ENCODE assay signal across 23 cellular contexts in the genomic region with DNA sequence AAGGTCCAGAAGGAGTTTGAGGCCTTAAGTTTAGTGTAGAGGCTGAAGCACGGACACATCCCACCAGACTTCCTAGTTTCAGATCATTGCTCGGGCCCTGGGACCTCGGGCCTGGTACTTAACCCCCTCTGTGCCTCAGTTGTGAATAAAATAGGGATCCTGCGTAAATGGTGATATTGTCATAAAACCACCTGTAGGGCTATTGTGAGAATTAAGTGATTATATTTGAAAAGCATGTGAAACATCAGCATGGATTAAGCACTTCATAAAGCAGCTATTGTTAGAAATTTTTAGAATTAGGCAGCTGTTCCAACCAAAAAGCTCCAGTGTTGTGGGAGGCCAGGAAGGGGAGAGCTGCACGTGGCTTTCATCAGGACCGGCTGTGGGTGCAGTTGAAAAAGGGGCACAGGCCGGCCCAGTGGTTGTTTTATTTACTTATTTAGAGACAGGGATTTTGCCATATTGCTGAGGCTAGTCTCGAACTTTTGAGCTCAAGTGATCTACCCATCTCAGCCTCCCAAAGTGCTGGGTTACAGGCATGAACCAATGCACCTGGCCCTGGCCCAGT. TPM values are rescaled to one million over a fixed set of nuclear protein-coding genes. Genes with fewer than 3 reads are reported as not detected.
A peak's percentile ranks its signal among the peaks of the same experiment; 100 is the strongest.
DNase-seq lines count a peak whose midpoint lies in the region; ATAC-seq and TF ChIP-seq lines count a peak whose summit lies in the region.
"Had no signal": no experiment of that assay in that cellular context is flagged by ENCODE, and none has a peak within 500 bp of the region (broad histone marks: within the 10 kb centered on the region; RNA-seq: fewer than 3 reads in every experiment).

No MANE protein-coding gene starts in this region.

- intact Hi-C loops in heart left ventricle (cut with DNase I) (loop anchor here (5.0 to 10.0 kb wide), 9 partner anchors 33 to 313 kb away; a partner anchor contains a TSS), Right ventricle myocardium superior (cut with DNase I) (loop anchor here (5.0 kb wide), 1 partner anchor 313 kb away; no protein-coding TSS in a partner anchor)
- intact Hi-C loops in activated T-helper 1 cell treated with anti-CD3 and anti-CD28 coated beads, Interleukin-12 subunit alpha, Interleukin-12 subunit beta, Interleukin-2, Interleukin-4 antibody, amounts not matched to agents 30 ng/mL and 10 ng/mL and 1 ng/mL, durations not matched to agents 14 hours and 24 hours and 36 hours (cut with micrococcal nuclease), result loop anchor here (10.0 kb wide), 1 partner anchor 1624 kb away; a partner anchor contains a TSS

- no peak overlapping the region for H3K4me2 ChIP-seq in osteoblast (ENCODE audit: insufficient read depth, low read length)

- peaks cover 0 to 43% (median 33%) of the 10 kb centered on the region in 9 donors for H3K36me3 ChIP-seq in heart left ventricle
- H3K36me3 ChIP-seq in thoracic aorta, result no peaks in the 10 kb centered on the region
- peaks cover 31% of the 10 kb centered on the region for H3K36me3 ChIP-seq in osteoblast (ENCODE audit: insufficient read depth, low read length)

- H3K27ac ChIP-seq in heart left ventricle, result peak overlapping the region in 7 of 12 donors; percentile 23 to 69 (median 50)
- peak overlapping the region; percentile 84 to 87 for H3K27ac ChIP-seq in coronary artery
- H3K27ac ChIP-seq in thoracic aorta, result peak overlapping the region; percentile 67 to 76
- no peak overlapping the region for H3K27ac ChIP-seq in osteoblast (ENCODE audit: low read depth, low read length)
- H3K27ac ChIP-seq: prostate gland, testis, vagina had no signal

- ATAC-seq in heart left ventricle, result no peak
- ATAC-seq in Right ventricle myocardium superior (ENCODE audit: poor library complexity), result no peak
- ATAC-seq in thoracic aorta (ENCODE audit: insufficient number of reproducible peaks, low FRiP score, low read depth), result no peak
- ATAC-seq: activated CD4-positive, alpha-beta T cell treated with anti-CD3 and anti-CD28 coated beads for 36 hours; left lobe of liver had no signal

- no peak for DNase-seq in heart left ventricle
- no peak for DNase-seq in Right ventricle myocardium superior
- no peak for DNase-seq in coronary artery (ENCODE audit: low spot score)
- DNase-seq in nephron progenitor cell, result no peak
- no peak for DNase-seq in thoracic aorta (ENCODE audit: low spot score)
- no peak for DNase-seq in activated T-helper 1 cell treated with anti-CD3 and anti-CD28 coated beads, Interleukin-12 subunit alpha, Interleukin-12 subunit beta, Interleukin-2, Interleukin-4 antibody, amounts not matched to agents 30 ng/mL and 10 ng/mL and 1 ng/mL, durations not matched to agents 14 hours and 24 hours and 36 hours (ENCODE audit: low spot score)
- no peak for DNase-seq in osteoblast (ENCODE audit: insufficient read length, low spot score, missing footprints)
- no peak for DNase-seq in NCI-H226
- DNase-seq: activated CD4-positive, alpha-beta T cell treated with anti-CD3 and anti-CD28 coated beads for 36 hours; activated gamma-delta T cell; activated naive CD8-positive, alpha-beta T cell treated with anti-CD3 and anti-CD28 coated beads for 36 hours; GOT3; mesenchymal stem cell; NCI-H146; NCI-H345; SHP77 treated with DMSO at 0.1 percent for 48 hours; stimulated activated naive CD4-positive, alpha-beta T cell; testis had no signal

- no peaks in the 10 kb centered on the region for H4K20me1 ChIP-seq in osteoblast (ENCODE audit: insufficient read depth, low read length)

- H3K27me3 ChIP-seq in heart left ventricle (no peaks in the 10 kb centered on the region), thoracic aorta (replicated peaks; ENCODE audit: insufficient read depth) (no peaks in the 10 kb centered on the region), osteoblast (ENCODE audit: insufficient read depth, low read length) (no peaks in the 10 kb centered on the region)
- H3K27me3 ChIP-seq: testis, vagina had no signal

- peaks cover 16% of the 10 kb centered on the region for H3K4me1 Mint-ChIP-seq in nephron progenitor cell
- peaks cover 15% of the 10 kb centered on the region for H3K4me1 Mint-ChIP-seq in activated T-helper 1 cell treated with anti-CD3 and anti-CD28 coated beads, Interleukin-12 subunit alpha, Interleukin-12 subunit beta, Interleukin-2, Interleukin-4 antibody, amounts not matched to agents 30 ng/mL and 10 ng/mL and 1 ng/mL, durations not matched to agents 14 hours and 24 hours and 36 hours (ENCODE audit: low read depth)

- H2AFZ ChIP-seq in osteoblast (ENCODE audit: low read length), result no peak overlapping the region

- H3K4me3 ChIP-seq in heart left ventricle (no peak overlapping the region), coronary artery (no peak overlapping the region), thoracic aorta (no peak overlapping the region), osteoblast (ENCODE audit: insufficient read depth, low read length) (no peak overlapping the region)
- H3K4me3 ChIP-seq: prostate gland, skin epidermis, testis, vagina had no signal

- 70 to 84% (median 79%) methylated on average over 8 of the region's 8 CpGs for WGBS in heart left ventricle, 4 donors

- H3K4me1 ChIP-seq in heart left ventricle (peaks cover 0 to 54% (median 29%) of the 10 kb centered on the region in 12 donors), thoracic aorta (ENCODE audit: control insufficient read depth in 1 of 2, low read depth in 2 of 2) (peaks cover 19 to 56% of the 10 kb centered on the region in 2 donors), osteoblast (ENCODE audit: insufficient read depth, low read length) (peaks cover 27% of the 10 kb centered on the region)

- H3K27me3 Mint-ChIP-seq in nephron progenitor cell (ENCODE audit: low read depth, poor library complexity), result peaks cover 13% of the 10 kb centered on the region
- no peaks in the 10 kb centered on the region for H3K27me3 Mint-ChIP-seq in activated T-helper 1 cell treated with anti-CD3 and anti-CD28 coated beads, Interleukin-12 subunit alpha, Interleukin-12 subunit beta, Interleukin-2, Interleukin-4 antibody, amounts not matched to agents 30 ng/mL and 10 ng/mL and 1 ng/mL, durations not matched to agents 14 hours and 24 hours and 36 hours (ENCODE audit: insufficient read depth)
- H3K27me3 Mint-ChIP-seq: activated CD4-positive, alpha-beta T cell treated with anti-CD3 and anti-CD28 coated beads for 36 hours; activated naive CD8-positive, alpha-beta T cell treated with anti-CD3 and anti-CD28 coated beads for 36 hours; dendritic cell treated with granulocyte-macrophage colony-stimulating factor and Interleukin-4, amounts not matched to agents 40 ng/mL and 50 ng/mL, for 4 days had no signal

- peaks cover 27% of the 10 kb centered on the region for H3K79me2 ChIP-seq in osteoblast (ENCODE audit: insufficient read depth, low read length)

- H3K4me3 Mint-ChIP-seq in nephron progenitor cell, result no peak overlapping the region
- H3K4me3 Mint-ChIP-seq in activated T-helper 1 cell treated with anti-CD3 and anti-CD28 coated beads, Interleukin-12 subunit alpha, Interleukin-12 subunit beta, Interleukin-2, Interleukin-4 antibody, amounts not matched to agents 30 ng/mL and 10 ng/mL and 1 ng/mL, durations not matched to agents 14 hours and 24 hours and 36 hours, result no peak overlapping the region
- H3K4me3 Mint-ChIP-seq: activated CD4-positive, alpha-beta T cell treated with anti-CD3 and anti-CD28 coated beads for 36 hours; activated naive CD8-positive, alpha-beta T cell treated with anti-CD3 and anti-CD28 coated beads for 36 hours; dendritic cell treated with granulocyte-macrophage colony-stimulating factor and Interleukin-4, amounts not matched to agents 40 ng/mL and 50 ng/mL, for 4 days had no signal

- H3K27ac Mint-ChIP-seq in nephron progenitor cell, result peak overlapping the region; percentile 80
- no peak overlapping the region for H3K27ac Mint-ChIP-seq in activated T-helper 1 cell treated with anti-CD3 and anti-CD28 coated beads, Interleukin-12 subunit alpha, Interleukin-12 subunit beta, Interleukin-2, Interleukin-4 antibody, amounts not matched to agents 30 ng/mL and 10 ng/mL and 1 ng/mL, durations not matched to agents 14 hours and 24 hours and 36 hours
- H3K27ac Mint-ChIP-seq: activated CD4-positive, alpha-beta T cell treated with anti-CD3 and anti-CD28 coated beads for 36 hours; activated naive CD8-positive, alpha-beta T cell treated with anti-CD3 and anti-CD28 coated beads for 36 hours; dendritic cell treated with granulocyte-macrophage colony-stimulating factor and Interleukin-4, amounts not matched to agents 40 ng/mL and 50 ng/mL, for 4 days had no signal

- TF ChIP-seq POLR2A in heart left ventricle (IDR thresholded peaks at IDR 0.05), result no peak

- H3K9me3 ChIP-seq in heart left ventricle, result no peaks in the 10 kb centered on the region
- H3K9me3 ChIP-seq in thoracic aorta, result no peaks in the 10 kb centered on the region
- H3K9me3 ChIP-seq in osteoblast (ENCODE audit: low read depth, low read length), result no peaks in the 10 kb centered on the region
- H3K9me3 ChIP-seq: prostate gland, testis, vagina had no signal

- H3K9me3 Mint-ChIP-seq in nephron progenitor cell, result no peaks in the 10 kb centered on the region
- no peaks in the 10 kb centered on the region for H3K9me3 Mint-ChIP-seq in activated T-helper 1 cell treated with anti-CD3 and anti-CD28 coated beads, Interleukin-12 subunit alpha, Interleukin-12 subunit beta, Interleukin-2, Interleukin-4 antibody, amounts not matched to agents 30 ng/mL and 10 ng/mL and 1 ng/mL, durations not matched to agents 14 hours and 24 hours and 36 hours
- H3K9me3 Mint-ChIP-seq: activated naive CD8-positive, alpha-beta T cell treated with anti-CD3 and anti-CD28 coated beads for 36 hours; dendritic cell treated with granulocyte-macrophage colony-stimulating factor and Interleukin-4, amounts not matched to agents 40 ng/mL and 50 ng/mL, for 4 days had no signal

- peaks cover 34% of the 10 kb centered on the region for H3K36me3 Mint-ChIP-seq in nephron progenitor cell (ENCODE audit: low read depth)
- H3K36me3 Mint-ChIP-seq in activated T-helper 1 cell treated with anti-CD3 and anti-CD28 coated beads, Interleukin-12 subunit alpha, Interleukin-12 subunit beta, Interleukin-2, Interleukin-4 antibody, amounts not matched to agents 30 ng/mL and 10 ng/mL and 1 ng/mL, durations not matched to agents 14 hours and 24 hours and 36 hours (ENCODE audit: low read depth), result peaks cover 35% of the 10 kb centered on the region

- TF ChIP-seq CTCF in heart left ventricle (IDR thresholded peaks at IDR 0.05), result no peak
- no peak for TF ChIP-seq CTCF in coronary artery (IDR thresholded peaks at IDR 0.05)
- no peak for TF ChIP-seq CTCF in nephron progenitor cell (IDR thresholded peaks at IDR 0.05)
- no peak for TF ChIP-seq CTCF in thoracic aorta (IDR thresholded peaks at IDR 0.05)
- no peak for TF ChIP-seq CTCF in osteoblast (IDR thresholded peaks at IDR 0.05; ENCODE audit: extremely low read depth, low read depth, low read length)

RNA-seq across cellular contexts. Expression of a gene that starts 4.4 kb away (rescaled TPM):
- total RNA-seq in heart left ventricle (10 to 100 TPM in 1 of 9 donors, 1 to 10 TPM in 8; 5.6 to 11.1 (median 7.3) TPM), Right ventricle myocardium superior (9.3 TPM), thoracic aorta (10 to 100 TPM in 1 of 2 donors, 1 to 10 TPM in 1; 8.6 to 23.7 TPM), osteoblast (11.2 TPM in 2 replicates)
- polyA plus RNA-seq in heart left ventricle, result 1 to 10 TPM; 5.4 to 6.9 TPM
- 26.4 and 27.2 TPM in 2 replicates for total RNA-seq in activated T-helper 1 cell treated with anti-CD3 and anti-CD28 coated beads, Interleukin-12 subunit alpha, Interleukin-12 subunit beta, Interleukin-2, Interleukin-4 antibody, amounts not matched to agents 30 ng/mL and 10 ng/mL and 1 ng/mL, durations not matched to agents 14 hours and 24 hours and 36 hours

RNA-seq across cellular contexts. Expression of a gene that starts 24.0 kb away (rescaled TPM):
- total RNA-seq in heart left ventricle (10 to 100 TPM; 12.0 to 34.0 (median 21.9) TPM), Right ventricle myocardium superior (26.5 TPM), thoracic aorta (10 to 100 TPM; 54.0 to 65.5 TPM), osteoblast (72.5 and 74.9 TPM in 2 replicates)
- polyA plus RNA-seq in heart left ventricle, result 10 to 100 TPM; 20.0 to 24.9 TPM
- total RNA-seq in activated T-helper 1 cell treated with anti-CD3 and anti-CD28 coated beads, Interleukin-12 subunit alpha, Interleukin-12 subunit beta, Interleukin-2, Interleukin-4 antibody, amounts not matched to agents 30 ng/mL and 10 ng/mL and 1 ng/mL, durations not matched to agents 14 hours and 24 hours and 36 hours, result 60.5 and 68.6 TPM in 2 replicates

RNA-seq across cellular contexts. Expression of a gene that starts 26.8 kb away (rescaled TPM):
- 10 to 100 TPM; 10.9 to 19.9 (median 15.2) TPM for total RNA-seq in heart left ventricle
- 10 to 100 TPM; 13.9 to 16.8 TPM for polyA plus RNA-seq in heart left ventricle
- 15.5 TPM for total RNA-seq in Right ventricle myocardium superior
- total RNA-seq in thoracic aorta, result 10 to 100 TPM; 11.5 to 13.1 TPM
- 38.8 and 39.0 TPM in 2 replicates for total RNA-seq in activated T-helper 1 cell treated with anti-CD3 and anti-CD28 coated beads, Interleukin-12 subunit alpha, Interleukin-12 subunit beta, Interleukin-2, Interleukin-4 antibody, amounts not matched to agents 30 ng/mL and 10 ng/mL and 1 ng/mL, durations not matched to agents 14 hours and 24 hours and 36 hours
- 8.8 and 11.6 TPM in 2 replicates for total RNA-seq in osteoblast

RNA-seq across cellular contexts. Expression of a gene that starts 35.2 kb away (rescaled TPM):
- total RNA-seq in heart left ventricle (10 to 100 TPM in 2 of 9 donors, 1 to 10 TPM in 7; 3.1 to 25.7 (median 4.7) TPM), Right ventricle myocardium superior (3.7 TPM), thoracic aorta (10 to 100 TPM in 1 of 2 donors, 1 to 10 TPM in 1; 5.1 to 20.5 TPM), osteoblast (17.1 and 17.7 TPM in 2 replicates)
- polyA plus RNA-seq in heart left ventricle, result 1 to 10 TPM; 1.9 to 4.7 TPM
- total RNA-seq in activated T-helper 1 cell treated with anti-CD3 and anti-CD28 coated beads, Interleukin-12 subunit alpha, Interleukin-12 subunit beta, Interleukin-2, Interleukin-4 antibody, amounts not matched to agents 30 ng/mL and 10 ng/mL and 1 ng/mL, durations not matched to agents 14 hours and 24 hours and 36 hours, result 78.4 and 86.0 TPM in 2 replicates

RNA-seq across cellular contexts. Expression of a gene that starts 56.0 kb away (rescaled TPM):
- 100 to 1,000 TPM in 3 of 9 donors, 10 to 100 TPM in 6; 62.2 to 145 (median 89.0) TPM for total RNA-seq in heart left ventricle
- 10 to 100 TPM; 38.7 to 42.3 TPM for polyA plus RNA-seq in heart left ventricle
- total RNA-seq in Right ventricle myocardium superior, result 130 TPM
- total RNA-seq in thoracic aorta, result 10 to 100 TPM; 59.7 to 68.4 TPM
- 228 and 239 TPM in 2 replicates for total RNA-seq in activated T-helper 1 cell treated with anti-CD3 and anti-CD28 coated beads, Interleukin-12 subunit alpha, Interleukin-12 subunit beta, Interleukin-2, Interleukin-4 antibody, amounts not matched to agents 30 ng/mL and 10 ng/mL and 1 ng/mL, durations not matched to agents 14 hours and 24 hours and 36 hours
- total RNA-seq in osteoblast, result 15.2 and 20.0 TPM in 2 replicates
